Comparison of ENCODE assay signal across 9 cellular contexts in the genomic region with DNA sequence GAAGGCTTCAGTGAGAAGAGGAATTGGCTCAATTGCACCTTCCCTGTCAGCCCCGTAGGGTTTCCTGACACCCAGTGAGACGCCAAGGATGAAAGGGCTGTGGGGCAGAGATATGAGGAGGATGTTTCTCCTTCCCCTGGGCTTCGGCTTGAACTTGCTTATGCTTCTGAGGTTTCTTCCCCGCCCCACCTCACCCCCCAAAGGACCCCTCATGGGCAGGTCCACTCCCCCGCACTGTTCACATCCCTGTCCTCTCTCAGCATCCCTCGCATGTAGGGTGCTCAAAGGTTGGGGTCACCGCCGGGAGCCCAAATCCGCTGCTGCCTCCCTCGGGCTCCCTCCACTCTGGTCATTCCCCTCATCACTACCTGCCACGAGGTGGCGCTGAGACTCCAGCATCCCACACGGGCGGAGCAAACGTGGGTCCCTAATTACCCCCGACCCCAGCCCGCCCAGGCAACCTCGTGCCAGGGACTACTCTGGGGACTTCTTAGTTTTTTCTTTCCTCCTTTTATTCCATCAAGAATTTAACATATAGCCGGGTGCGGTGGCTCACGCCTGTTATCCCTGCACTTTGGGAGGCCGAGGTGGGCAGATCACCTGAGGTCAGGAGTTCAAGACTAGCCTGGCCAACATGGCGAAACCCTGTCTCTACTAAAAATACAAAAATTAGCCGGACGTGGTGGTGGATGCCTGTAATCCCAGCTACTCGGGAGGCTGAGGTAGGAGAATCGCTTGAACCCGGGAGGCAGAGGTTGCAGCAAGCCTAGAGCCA. TPM values are rescaled to one million over a fixed set of nuclear protein-coding genes. Genes with fewer than 3 reads are reported as not detected.
DNase-seq lines count a peak whose midpoint lies in the region; ATAC-seq and TF ChIP-seq lines count a peak whose summit lies in the region.
"Had no signal": no experiment of that assay in that cellular context is flagged by ENCODE, and none has a peak within 500 bp of the region (broad histone marks: within the 10 kb centered on the region; RNA-seq: fewer than 3 reads in every experiment).

No MANE protein-coding gene starts in this region.

- peak; percentile 91 for ATAC-seq in activated CD4-positive, alpha-beta T cell treated with anti-CD3 and anti-CD28 coated beads for 36 hours
- ATAC-seq in lung (ENCODE audit: insufficient read depth, low FRiP score) = peak; percentile 74
- no peak for ATAC-seq in GM18909 (IDR thresholded peaks at IDR 0.05; ENCODE audit: poor library complexity, unreplicated experiment)
- ATAC-seq in HG02642 (IDR thresholded peaks at IDR 0.05; ENCODE audit: poor library complexity, unreplicated experiment) = no peak

- H3K4me1 ChIP-seq in DOHH2 (ENCODE audit: control insufficient read depth, low read length) = peaks cover 15% of the 10 kb centered on the region
- no peaks in the 10 kb centered on the region for H3K4me1 ChIP-seq in colonic mucosa
- peaks cover 0 to under 1% of the 10 kb centered on the region in 2 donors for H3K4me1 ChIP-seq in lung (ENCODE audit: control insufficient read depth in 2 of 2, insufficient read depth in 2 of 2, low read length in 2 of 2)

- H3K27ac ChIP-seq in DOHH2 (ENCODE audit: low read depth, low read length) (no peak overlapping the region), colonic mucosa (no peak overlapping the region), lung (ENCODE audit: low read depth in 1 of 2, low read length in 1 of 2) (no peak overlapping the region)

- no peak overlapping the region for H3K4me3 Mint-ChIP-seq in activated CD4-positive, alpha-beta T cell treated with anti-CD3 and anti-CD28 coated beads for 36 hours

- WGBS in lung, 2 donors = 26% methylated on average over 28 of the region's 28 CpGs

- H3K27me3 Mint-ChIP-seq in activated CD4-positive, alpha-beta T cell treated with anti-CD3 and anti-CD28 coated beads for 36 hours = peaks cover 25% of the 10 kb centered on the region

- intact Hi-C loops in activated CD4-positive, alpha-beta T cell treated with anti-CD3 and anti-CD28 coated beads for 36 hours (cut with DNase I, micrococcal nuclease) = loop anchor here (1.0 kb wide), 4 partner anchors 56 to 354 kb away; a partner anchor contains a TSS
- intact Hi-C loops in colonic mucosa (cut with DNase I) = loop anchor here (5.0 to 10.0 kb wide), 2 partner anchors 56 to 239 kb away; a partner anchor contains a TSS

- peak; percentile 57 for DNase-seq in LoVo (ENCODE audit: low spot score)
- peak; percentile 84 for DNase-seq in activated CD4-positive, alpha-beta T cell treated with anti-CD3 and anti-CD28 coated beads for 36 hours
- DNase-seq in colonic mucosa = peak; percentile 69
- DNase-seq in lung (ENCODE audit: low spot score) = peak; percentile 55
- DNase-seq in stimulated activated CD8-positive, alpha-beta memory T cell treated with anti-CD3 and anti-CD28 coated beads, Interleukin-7, amount 100 ng/mL, for 1 hour (ENCODE audit: low read depth in 2 of 2) = peak; percentile 36 to 63

- H3K79me2 ChIP-seq in DOHH2 (ENCODE audit: control insufficient read depth, low read length) = no peaks in the 10 kb centered on the region

- H3K9ac ChIP-seq in colonic mucosa (ENCODE audit: low read depth in 2 of 2, low read length in 2 of 2) = no peak overlapping the region

- TF ChIP-seq CTCF in DOHH2 (IDR thresholded peaks at IDR 0.05; ENCODE audit: low read depth, low read length, poor library complexity, severe bottlenecking) = peak; percentile 83
- TF ChIP-seq CTCF in colonic mucosa (IDR thresholded peaks at IDR 0.05) = peak; percentile 67
- peak; percentile 62 for TF ChIP-seq CTCF in lung (IDR thresholded peaks at IDR 0.05; ENCODE audit: control extremely low read depth, extremely low read depth)

- no peaks in the 10 kb centered on the region for H3F3A ChIP-seq in DOHH2 (ENCODE audit: control insufficient read depth, insufficient read depth)

- H3K4me3 ChIP-seq in DOHH2 (ENCODE audit: low read length) (no peak overlapping the region), colonic mucosa (no peak overlapping the region), lung (no peak overlapping the region)

- H4K20me1 ChIP-seq in DOHH2 (ENCODE audit: control insufficient read depth, insufficient read depth, low read depth, low read length) = no peaks in the 10 kb centered on the region

- no peaks in the 10 kb centered on the region for H3K9me3 Mint-ChIP-seq in activated CD4-positive, alpha-beta T cell treated with anti-CD3 and anti-CD28 coated beads for 36 hours (ENCODE audit: low read depth)

- H3K27ac Mint-ChIP-seq in activated CD4-positive, alpha-beta T cell treated with anti-CD3 and anti-CD28 coated beads for 36 hours = no peak overlapping the region

- H3K9me3 ChIP-seq in DOHH2 (ENCODE audit: control insufficient read depth, insufficient read depth, low read length) = no peaks in the 10 kb centered on the region
- no peaks in the 10 kb centered on the region for H3K9me3 ChIP-seq in colonic mucosa
- no peaks in the 10 kb centered on the region for H3K9me3 ChIP-seq in lung (ENCODE audit: control insufficient read depth in 2 of 2, insufficient read depth in 1 of 2, low read length in 1 of 2)

- H3K4me2 ChIP-seq in DOHH2 (ENCODE audit: low read length) = peak overlapping the region; percentile 40

- H3K27me3 ChIP-seq in DOHH2 (ENCODE audit: control insufficient read depth, low read length) = peaks cover 7% of the 10 kb centered on the region
- H3K27me3 ChIP-seq in colonic mucosa = peaks cover 21% of the 10 kb centered on the region
- peaks cover 4% of the 10 kb centered on the region for H3K27me3 ChIP-seq in lung (ENCODE audit: control insufficient read depth, insufficient read depth)

- H3K36me3 ChIP-seq in DOHH2 (ENCODE audit: control insufficient read depth, low read length) (no peaks in the 10 kb centered on the region), colonic mucosa (no peaks in the 10 kb centered on the region), lung (ENCODE audit: control insufficient read depth in 2 of 2, insufficient read depth in 2 of 2, low read length in 2 of 2) (no peaks in the 10 kb centered on the region)

- CTCF ChIA-PET in activated CD4-positive, alpha-beta T cell treated with anti-CD3 and anti-CD28 coated beads for 36 hours (lab: Charles Lee) = no interaction called here

- H3K4me1 Mint-ChIP-seq in activated CD4-positive, alpha-beta T cell treated with anti-CD3 and anti-CD28 coated beads for 36 hours = peaks cover 4% of the 10 kb centered on the region

- no peaks in the 10 kb centered on the region for H3K9me2 ChIP-seq in DOHH2 (replicated peaks; ENCODE audit: control insufficient read depth, low read length)

- H3K36me3 Mint-ChIP-seq in activated CD4-positive, alpha-beta T cell treated with anti-CD3 and anti-CD28 coated beads for 36 hours (ENCODE audit: low read depth) = no peaks in the 10 kb centered on the region

- POLR2A ChIA-PET in activated CD4-positive, alpha-beta T cell treated with anti-CD3 and anti-CD28 coated beads for 36 hours (lab: Charles Lee) = no interaction called here

RNA-seq across cellular contexts. Expression of a gene that starts 3.3 kb away (rescaled TPM):
- total RNA-seq in activated CD4-positive, alpha-beta T cell treated with anti-CD3 and anti-CD28 coated beads for 36 hours = not detected
- total RNA-seq in colonic mucosa (under 1 TPM; 0.07 to 0.08 TPM), lung (not detected)
- polyA plus RNA-seq in lung = under 1 TPM in 1 of 2 donors, not detected in 1; 0.04 TPM
- total RNA-seq: urinary bladder had no signal

RNA-seq across cellular contexts. Expression of a gene that starts 5.9 kb away (rescaled TPM):
- total RNA-seq in activated CD4-positive, alpha-beta T cell treated with anti-CD3 and anti-CD28 coated beads for 36 hours = not detected
- total RNA-seq in colonic mucosa = not detected
- total RNA-seq in lung = not detected
- not detected for polyA plus RNA-seq in lung
- total RNA-seq: urinary bladder had no signal
- polyA plus RNA-seq: urinary bladder had no signal

Comparison
In these comparisons a context has a peak if more than half of its experiments do, and no peak if none do; other contexts are left out.
1. ATAC-seq: peak in activated CD4-positive, alpha-beta T cell treated with anti-CD3 and anti-CD28 coated beads for 36 hours (single experiment) and lung (single experiment); none in GM18909 (single experiment) and HG02642 (single experiment).
2. Peak in every context shown above with its lines, with median percentiles within 50 percentile points of each other: CTCF ChIP-seq and DNase-seq.